8 cellular contexts compared by ENCODE assay signal in genomic region chr7:922334-923107, GRCh38. TPM values are rescaled to one million over a fixed set of nuclear protein-coding genes. Genes with fewer than 3 reads are reported as not detected.
DNase-seq lines count a peak whose midpoint lies in the region; ATAC-seq and TF ChIP-seq lines count a peak whose summit lies in the region.

No MANE protein-coding gene starts in this region.

- H3K9me3 Mint-ChIP-seq in natural killer cell, result no peaks in the 10 kb centered on the region

- H3K27ac Mint-ChIP-seq in natural killer cell, result peak overlapping the region; percentile 93 to 95

- peak overlapping the region; percentile 92 for H3K4me3 Mint-ChIP-seq in natural killer cell

- dilution Hi-C loops in mammary epithelial cell (cut with HindIII; ENCODE audit: low sequenced_read_pairs), result no loop called here

- no peaks in the 10 kb centered on the region for H3K27me3 ChIP-seq in Karpas-422 (ENCODE audit: low read length)
- no peaks in the 10 kb centered on the region for H3K27me3 ChIP-seq in mammary epithelial cell (ENCODE audit: insufficient read depth, low read length)

- H3K27ac ChIP-seq in Karpas-422 (ENCODE audit: low read length) (no peak overlapping the region), mammary epithelial cell (ENCODE audit: insufficient read depth, low read depth, low read length) (no peak overlapping the region)

- DNase-seq in CD1c-positive myeloid dendritic cell (ENCODE audit: extremely low spot score) (peak; percentile 37), Karpas-422 (no peak), natural killer cell (peak; percentile 55), NCI-H1105 (lab: John Stamatoyannopoulos, UW) (no peak), mammary epithelial cell (no peak)
- peak; percentile 25 for DNase-seq in activated naive CD4-positive, alpha-beta T cell treated with anti-CD3 and anti-CD28 coated beads, Interleukin-2, amount 50 U/mL, for 16 hours

- H4K20me1 ChIP-seq in Karpas-422 (ENCODE audit: insufficient read depth, low read depth, low read length) (no peaks in the 10 kb centered on the region), mammary epithelial cell (ENCODE audit: insufficient read depth, low read length) (no peaks in the 10 kb centered on the region)

- intact Hi-C loops in natural killer cell (cut with micrococcal nuclease) (loop anchor here (1.0 to 5.0 kb wide), 5 partner anchors 12 to 610 kb away; partner anchors contain the start of genes GET4, GPR146 and MAFK), mammary epithelial cell (cut with micrococcal nuclease) (no loop called here)

- WGBS in mammary epithelial cell (ENCODE audit: low coverage, missing lambda C conversion rate), result 87% methylated on average over 19 of the region's 29 CpGs

- peak; percentile 4 to 22 (median 9) for ATAC-seq in natural killer cell
- ATAC-seq in GM21528 (IDR thresholded peaks at IDR 0.05; ENCODE audit: low FRiP score, unreplicated experiment), result no peak
- ATAC-seq in HG02973 (IDR thresholded peaks at IDR 0.05; ENCODE audit: unreplicated experiment), result no peak

- H3K4me1 Mint-ChIP-seq in natural killer cell, result peaks cover 48 to 66% of the 10 kb centered on the region in 2 donors

- H3K79me2 ChIP-seq in Karpas-422 (ENCODE audit: low read length) (no peaks in the 10 kb centered on the region), mammary epithelial cell (ENCODE audit: insufficient read depth, low read length) (no peaks in the 10 kb centered on the region)

- H3K36me3 ChIP-seq in Karpas-422 (ENCODE audit: insufficient read depth, low read length) (no peaks in the 10 kb centered on the region), mammary epithelial cell (ENCODE audit: insufficient read depth, low read length) (no peaks in the 10 kb centered on the region)

- H2AFZ ChIP-seq in Karpas-422 (ENCODE audit: low read length), result peak overlapping the region; percentile 71; the same call in 1 of the 2 replicates
- H2AFZ ChIP-seq in mammary epithelial cell (ENCODE audit: low read depth, low read length), result no peak overlapping the region

- CTCF ChIA-PET in mammary epithelial cell (lab: Charles Lee; ENCODE audit: low non-redundant PET), result no interaction called here

- H3K4me2 ChIP-seq in Karpas-422 (ENCODE audit: low read depth, low read length, poor library complexity, severe bottlenecking), result peak overlapping the region; percentile 39
- H3K4me2 ChIP-seq in mammary epithelial cell (ENCODE audit: insufficient read depth, low read depth, low read length), result no peak overlapping the region

- H3K36me3 Mint-ChIP-seq in natural killer cell, result no peaks in the 10 kb centered on the region

- H3K4me3 ChIP-seq in Karpas-422 (ENCODE audit: low read length) (no peak overlapping the region; the same call in 1 of the 2 replicates), mammary epithelial cell (replicated peaks in 1 of 3; ENCODE audit: insufficient read depth in 1 of 3, low read depth in 2 of 3, low read length in 3 of 3) (no peak overlapping the region)

- H3K9me3 ChIP-seq in Karpas-422 (ENCODE audit: low read length), result no peaks in the 10 kb centered on the region
- no peaks in the 10 kb centered on the region for H3K9me3 ChIP-seq in mammary epithelial cell (replicated peaks; ENCODE audit: insufficient read depth, low read length)

- H3K27me3 Mint-ChIP-seq in natural killer cell (ENCODE audit: low read depth in 2 of 2), result no peaks in the 10 kb centered on the region

- H3K4me1 ChIP-seq in Karpas-422 (ENCODE audit: low read length) (peaks cover 16% of the 10 kb centered on the region), mammary epithelial cell (ENCODE audit: insufficient read depth, low read length) (peaks cover 5% of the 10 kb centered on the region)

- in situ Hi-C loops in mammary epithelial cell (cut with MboI; ENCODE audit: low sequenced_read_pairs in 2 of 2), result no loop called here

- no TSS peak for BruUV-seq in mammary epithelial cell (replicated peaks; lab: Mats Ljungman, UMichigan)

- H3K9me2 ChIP-seq in Karpas-422 (replicated peaks; ENCODE audit: insufficient read depth, low read length), result no peaks in the 10 kb centered on the region

- TF ChIP-seq CTCF in natural killer cell (IDR thresholded peaks at IDR 0.05) (no peak), mammary epithelial cell (conservative IDR thresholded peaks at IDR 0.05 in 1 of 2, IDR thresholded peaks at IDR 0.05 in 1 of 2; ENCODE audit: extremely low read depth in 1 of 2, insufficient read depth in 1 of 2, low read depth in 1 of 2, low read length in 2 of 2) (no peak)

- H3K9ac ChIP-seq in Karpas-422 (ENCODE audit: low read length), result 0 out of 2 replicates have a peak overlapping the region, but pooled peaks have one; percentile 5
- no peak overlapping the region for H3K9ac ChIP-seq in mammary epithelial cell (ENCODE audit: insufficient read depth, low read length)

RNA-seq across cellular contexts. Expression of gene ADAP1, which starts 32.0 kb away (rescaled TPM):
- not detected in 2 replicates for total RNA-seq in Karpas-422 (2014; rRNA removed; shearing (Covaris generic); ENCODE audit: low replicate concordance)
- total RNA-seq in natural killer cell (100 to 1,000 TPM in 1 of 3 donors, 10 to 100 TPM in 2; 87.2 to 117 (median 89.2) TPM), mammary epithelial cell (10 to 100 TPM; 11.0 to 21.4 TPM)
- 9.3 TPM for polyA plus RNA-seq in mammary epithelial cell
- 31.4 TPM for polyA minus RNA-seq in mammary epithelial cell

RNA-seq across cellular contexts. Expression of gene GET4, which starts 46.2 kb away (rescaled TPM):
- 16.2 and 33.3 TPM in 2 replicates for total RNA-seq in Karpas-422 (2014; rRNA removed; shearing (Covaris generic); ENCODE audit: low replicate concordance)
- 10 to 100 TPM; 69.3 to 81.6 (median 73.2) TPM for total RNA-seq in natural killer cell
- 10 to 100 TPM; 26.0 to 40.8 TPM for total RNA-seq in mammary epithelial cell
- 28.5 TPM for polyA plus RNA-seq in mammary epithelial cell
- polyA minus RNA-seq in mammary epithelial cell, result 24.8 TPM

RNA-seq across cellular contexts. Expression of gene COX19, which starts 52.8 kb away (rescaled TPM):
- total RNA-seq in Karpas-422 (2014; rRNA removed; shearing (Covaris generic); ENCODE audit: low replicate concordance), result 14.5 and 20.5 TPM in 2 replicates
- total RNA-seq in natural killer cell, result 10 to 100 TPM; 33.6 to 38.3 (median 33.6) TPM
- 10 to 100 TPM; 11.2 to 15.9 TPM for total RNA-seq in mammary epithelial cell
- polyA plus RNA-seq in mammary epithelial cell, result 4.5 TPM
- 1.9 TPM for polyA minus RNA-seq in mammary epithelial cell

Comparison
In these comparisons a context has a peak if more than half of its experiments do, and no peak if none do; other contexts are left out.
1. DNase-seq: peak in CD1c-positive myeloid dendritic cell (single experiment), activated naive CD4-positive, alpha-beta T cell treated with anti-CD3 and anti-CD28 coated beads, Interleukin-2, amount 50 U/mL, for 16 hours (single experiment) and natural killer cell (single experiment); none in Karpas-422 (single experiment), NCI-H1105 (single experiment) and mammary epithelial cell (single experiment).
2. ATAC-seq: peak in natural killer cell (3 of 3); none in GM21528 (single experiment) and HG02973 (single experiment).
3. RNA of gene ADAP1, which starts 32.0 kb away (total RNA-seq): 87.2 to 117 TPM in natural killer cell and 11.0 to 21.4 TPM in mammary epithelial cell; not detected in Karpas-422; every median in the first group is over 10 times any median in the second.